24 cellular contexts compared by ENCODE assay signal in genomic region chr1:210706246-210706645, GRCh38.
"Had no signal": no experiment of that assay in that cellular context is flagged by ENCODE, and none has a peak within 500 bp of the region (broad histone marks: within the 10 kb centered on the region; RNA-seq: fewer than 3 reads in every experiment).

No MANE protein-coding gene starts in this region.

- H3K27me3 ChIP-seq: MG63 had no signal

- H3K9me3 ChIP-seq: SK-N-SH had no signal

- H3K36me3 ChIP-seq: MG63 had no signal

- H3K9ac ChIP-seq: SK-N-SH had no signal

- ATAC-seq: Panc1, PC-3, T-cell had no signal

- H3K27ac ChIP-seq: HL-60, RWPE1 had no signal

- FAIRE-seq: HTR-8/SVneo had no signal

- DNase-seq: KBM-7, MG63, NCI-H1092, NCI-H1105 treated with DMSO at 0.1 percent for 48 hours, NCI-H1417 treated with DMSO at 0.1 percent for 48 hours, NCI-H146, NCI-H1694 treated with DMSO at 0.1 percent for 48 hours, NCI-H1930, NCI-H2081, NCI-H2107, NCI-H226, NCI-H446, NCI-H510A, NCI-H69, NCI-H774, PC-3, SHP77, SK-N-SH, SW 1271, T-cell had no signal

- H3K4me2 ChIP-seq: SK-N-SH had no signal

- H3K4me3 ChIP-seq: MG63 had no signal
